1 cellular context compared by ENCODE assay signal in the genomic region with DNA sequence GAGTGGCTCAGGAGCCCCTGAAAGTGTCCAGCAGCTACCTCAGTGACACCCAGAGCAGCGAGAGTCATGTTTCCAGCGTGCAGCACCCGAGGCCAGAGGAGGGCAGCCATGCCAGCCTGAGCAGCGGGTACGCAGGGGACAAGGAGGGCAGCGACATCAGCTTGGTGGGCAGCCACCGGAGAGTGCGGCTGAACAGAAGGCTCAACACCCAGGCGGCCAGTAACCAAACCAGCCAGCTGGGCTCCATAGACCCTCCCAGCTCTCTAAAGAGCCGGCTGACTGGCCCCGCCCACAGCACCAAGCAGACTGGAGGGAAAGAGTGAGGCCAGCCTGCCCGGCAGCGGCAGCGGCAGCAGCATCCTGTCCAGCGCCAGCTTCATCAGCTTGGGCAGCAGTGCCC.
TF ChIP-seq lines count a peak whose summit lies in the region.

No MANE protein-coding gene starts in this region.

TF ChIP-seq in SK-N-SH treated with all-trans-retinoic acid at 6 μM for 48 hours, 23 proteins besides CTCF, POLR2A, EP300 and RAD21 (continued from another document):
- TF ChIP-seq, protein P1, sequence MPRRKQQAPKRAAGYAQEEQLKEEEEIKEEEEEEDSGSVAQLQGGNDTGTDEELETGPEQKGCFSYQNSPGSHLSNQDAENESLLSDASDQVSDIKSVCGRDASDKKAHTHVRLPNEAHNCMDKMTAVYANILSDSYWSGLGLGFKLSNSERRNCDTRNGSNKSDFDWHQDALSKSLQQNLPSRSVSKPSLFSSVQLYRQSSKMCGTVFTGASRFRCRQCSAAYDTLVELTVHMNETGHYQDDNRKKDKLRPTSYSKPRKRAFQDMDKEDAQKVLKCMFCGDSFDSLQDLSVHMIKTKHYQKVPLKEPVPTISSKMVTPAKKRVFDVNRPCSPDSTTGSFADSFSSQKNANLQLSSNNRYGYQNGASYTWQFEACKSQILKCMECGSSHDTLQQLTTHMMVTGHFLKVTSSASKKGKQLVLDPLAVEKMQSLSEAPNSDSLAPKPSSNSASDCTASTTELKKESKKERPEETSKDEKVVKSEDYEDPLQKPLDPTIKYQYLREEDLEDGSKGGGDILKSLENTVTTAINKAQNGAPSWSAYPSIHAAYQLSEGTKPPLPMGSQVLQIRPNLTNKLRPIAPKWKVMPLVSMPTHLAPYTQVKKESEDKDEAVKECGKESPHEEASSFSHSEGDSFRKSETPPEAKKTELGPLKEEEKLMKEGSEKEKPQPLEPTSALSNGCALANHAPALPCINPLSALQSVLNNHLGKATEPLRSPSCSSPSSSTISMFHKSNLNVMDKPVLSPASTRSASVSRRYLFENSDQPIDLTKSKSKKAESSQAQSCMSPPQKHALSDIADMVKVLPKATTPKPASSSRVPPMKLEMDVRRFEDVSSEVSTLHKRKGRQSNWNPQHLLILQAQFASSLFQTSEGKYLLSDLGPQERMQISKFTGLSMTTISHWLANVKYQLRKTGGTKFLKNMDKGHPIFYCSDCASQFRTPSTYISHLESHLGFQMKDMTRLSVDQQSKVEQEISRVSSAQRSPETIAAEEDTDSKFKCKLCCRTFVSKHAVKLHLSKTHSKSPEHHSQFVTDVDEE (CRISPR knock-in tag; IDR thresholded peaks at IDR 0.05) = no peak
- TF ChIP-seq ZNF8 (CRISPR knock-in tag; IDR thresholded peaks at IDR 0.05) (no peak), TOX (CRISPR knock-in tag; IDR thresholded peaks at IDR 0.05; ENCODE audit: borderline replicate concordance) (no peak), SNAI2 (CRISPR knock-in tag; IDR thresholded peaks at IDR 0.05) (no peak), ZC3H10 (CRISPR knock-in tag; IDR thresholded peaks at IDR 0.05) (no peak), OSR1 (CRISPR knock-in tag; IDR thresholded peaks at IDR 0.05) (no peak)
